ENCODE assay signal across 14 cellular contexts in genomic region chr6:142696689-142697088, GRCh38.
DNase-seq lines count a peak whose midpoint lies in the region; ATAC-seq and TF ChIP-seq lines count a peak whose summit lies in the region.
"Had no signal": no experiment of that assay in that cellular context is flagged by ENCODE, and none has a peak within 500 bp of the region (broad histone marks: within the 10 kb centered on the region; RNA-seq: fewer than 3 reads in every experiment).

No MANE protein-coding gene starts in this region.

- no peak for TF ChIP-seq CTCF in breast epithelium (IDR thresholded peaks at IDR 0.05)
- no peak for TF ChIP-seq CTCF in nephron (IDR thresholded peaks at IDR 0.05; ENCODE audit: unreplicated experiment in 3 of 3)
- TF ChIP-seq CTCF in esophagus muscularis mucosa (IDR thresholded peaks at IDR 0.05) = no peak

- no peak overlapping the region for H3K4me3 Mint-ChIP-seq in nephron
- H3K4me3 Mint-ChIP-seq: effector memory CD8-positive, alpha-beta T cell; neural crest cell had no signal

- H3K4me3 ChIP-seq in breast epithelium (no peak overlapping the region), esophagus muscularis mucosa (no peak overlapping the region)

- peaks cover 5% of the 10 kb centered on the region for H3K27me3 Mint-ChIP-seq in nephron (ENCODE audit: low read depth)
- H3K27me3 Mint-ChIP-seq: effector memory CD8-positive, alpha-beta T cell had no signal

- no peaks in the 10 kb centered on the region for H3K36me3 Mint-ChIP-seq in nephron (ENCODE audit: low read depth)

- no peak for TF ChIP-seq EP300 in esophagus muscularis mucosa (IDR thresholded peaks at IDR 0.05)

- H3K9me3 Mint-ChIP-seq in nephron = no peaks in the 10 kb centered on the region
- H3K9me3 Mint-ChIP-seq: effector memory CD8-positive, alpha-beta T cell; neural crest cell had no signal

- peaks cover 53% of the 10 kb centered on the region for H3K4me1 Mint-ChIP-seq in nephron

- intact Hi-C loops in breast epithelium (cut with DNase I; ENCODE audit: low total_unique reads) (no loop called here), esophagus muscularis mucosa (cut with DNase I) (loop anchor here (10.0 kb wide), 1 partner anchor 222 kb away; no protein-coding TSS in a partner anchor)

- H3K9me3 ChIP-seq in breast epithelium = no peaks in the 10 kb centered on the region
- no peaks in the 10 kb centered on the region for H3K9me3 ChIP-seq in esophagus muscularis mucosa

- H3K27ac Mint-ChIP-seq in nephron = peak overlapping the region in 2 of 3 experiments; percentile 76 to 78
- H3K27ac Mint-ChIP-seq: effector memory CD8-positive, alpha-beta T cell had no signal

- 86% methylated on average over 6 of the region's 6 CpGs for WGBS in esophagus muscularis mucosa

- DNase-seq in A172 (ENCODE audit: low spot score) (peak; percentile 12), M059J (ENCODE audit: low read depth) (peak; percentile 83), breast epithelium (ENCODE audit: low spot score in 2 of 2) (peak; percentile 66 to 68), T-helper 9 cell (no peak), esophagus muscularis mucosa (ENCODE audit: extremely low spot score) (no peak)
- DNase-seq: activated CD4-positive, CD25-positive, alpha-beta regulatory T cell; activated CD8-positive, alpha-beta memory T cell treated with anti-CD3 and anti-CD28 coated beads, Interleukin-2, amount 50 U/mL, for 48 hours; effector memory CD8-positive, alpha-beta T cell; KBM-7; kidney glomerular epithelial cell had no signal

- TF ChIP-seq POLR2A in breast epithelium (IDR thresholded peaks at IDR 0.05) (no peak), esophagus muscularis mucosa (IDR thresholded peaks at IDR 0.05; ENCODE audit: low read depth) (no peak)

- H3K27ac ChIP-seq in breast epithelium (peak overlapping the region; percentile 13 to 67), esophagus muscularis mucosa (replicated peaks in 1 of 4) (no peak overlapping the region)

- ATAC-seq in HG03521 (IDR thresholded peaks at IDR 0.05; ENCODE audit: unreplicated experiment) (no peak), GM19023 (IDR thresholded peaks at IDR 0.05; ENCODE audit: unreplicated experiment) (no peak)
- ATAC-seq: effector memory CD8-positive, alpha-beta T cell had no signal

- H3K27me3 ChIP-seq in breast epithelium (no peaks in the 10 kb centered on the region), esophagus muscularis mucosa (no peaks in the 10 kb centered on the region)

- H3K36me3 ChIP-seq in breast epithelium (no peaks in the 10 kb centered on the region), esophagus muscularis mucosa (no peaks in the 10 kb centered on the region)

- H3K4me1 ChIP-seq in breast epithelium (peaks cover 0 to 4% of the 10 kb centered on the region in 2 donors), esophagus muscularis mucosa (peaks cover 0 to 36% (median 20%) of the 10 kb centered on the region in 4 donors)

Comparison
In these comparisons a context has a peak if more than half of its experiments do, and no peak if none do; other contexts are left out.
1. DNase-seq: peak in A172 (single experiment), M059J (single experiment) and breast epithelium (2 of 2); none in T-helper 9 cell (single experiment) and esophagus muscularis mucosa (single experiment).
2. H3K27ac ChIP-seq: peak in breast epithelium (2 of 2); none in esophagus muscularis mucosa (0 of 4).